1 cellular context compared by ENCODE assay signal in genomic region chr19:16199275-16199932, GRCh38.
TF ChIP-seq lines count a peak whose summit lies in the region.

No MANE protein-coding gene starts in this region.

TF ChIP-seq in SK-N-SH, 30 proteins besides CTCF, POLR2A, EP300 and RAD21 (continued from another document):
- TF ChIP-seq, protein P1, sequence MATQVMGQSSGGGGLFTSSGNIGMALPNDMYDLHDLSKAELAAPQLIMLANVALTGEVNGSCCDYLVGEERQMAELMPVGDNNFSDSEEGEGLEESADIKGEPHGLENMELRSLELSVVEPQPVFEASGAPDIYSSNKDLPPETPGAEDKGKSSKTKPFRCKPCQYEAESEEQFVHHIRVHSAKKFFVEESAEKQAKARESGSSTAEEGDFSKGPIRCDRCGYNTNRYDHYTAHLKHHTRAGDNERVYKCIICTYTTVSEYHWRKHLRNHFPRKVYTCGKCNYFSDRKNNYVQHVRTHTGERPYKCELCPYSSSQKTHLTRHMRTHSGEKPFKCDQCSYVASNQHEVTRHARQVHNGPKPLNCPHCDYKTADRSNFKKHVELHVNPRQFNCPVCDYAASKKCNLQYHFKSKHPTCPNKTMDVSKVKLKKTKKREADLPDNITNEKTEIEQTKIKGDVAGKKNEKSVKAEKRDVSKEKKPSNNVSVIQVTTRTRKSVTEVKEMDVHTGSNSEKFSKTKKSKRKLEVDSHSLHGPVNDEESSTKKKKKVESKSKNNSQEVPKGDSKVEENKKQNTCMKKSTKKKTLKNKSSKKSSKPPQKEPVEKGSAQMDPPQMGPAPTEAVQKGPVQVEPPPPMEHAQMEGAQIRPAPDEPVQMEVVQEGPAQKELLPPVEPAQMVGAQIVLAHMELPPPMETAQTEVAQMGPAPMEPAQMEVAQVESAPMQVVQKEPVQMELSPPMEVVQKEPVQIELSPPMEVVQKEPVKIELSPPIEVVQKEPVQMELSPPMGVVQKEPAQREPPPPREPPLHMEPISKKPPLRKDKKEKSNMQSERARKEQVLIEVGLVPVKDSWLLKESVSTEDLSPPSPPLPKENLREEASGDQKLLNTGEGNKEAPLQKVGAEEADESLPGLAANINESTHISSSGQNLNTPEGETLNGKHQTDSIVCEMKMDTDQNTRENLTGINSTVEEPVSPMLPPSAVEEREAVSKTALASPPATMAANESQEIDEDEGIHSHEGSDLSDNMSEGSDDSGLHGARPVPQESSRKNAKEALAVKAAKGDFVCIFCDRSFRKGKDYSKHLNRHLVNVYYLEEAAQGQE (IDR thresholded peaks at IDR 0.05; ENCODE audit: low read depth, low read length), result no peak
- TF ChIP-seq FOXJ3 (CRISPR knock-in tag; IDR thresholded peaks at IDR 0.05), result no peak
- TF ChIP-seq GATA2 (CRISPR knock-in tag; IDR thresholded peaks at IDR 0.05), result no peak
- no peak for TF ChIP-seq MEF2A (IDR thresholded peaks at IDR 0.05; ENCODE audit: borderline replicate concordance, low read depth)
- TF ChIP-seq POLR2AphosphoS5 (IDR thresholded peaks at IDR 0.05; ENCODE audit: low read depth, low read length), result no peak
